Comparison of ENCODE assay signal across 9 cellular contexts in the genomic region with DNA sequence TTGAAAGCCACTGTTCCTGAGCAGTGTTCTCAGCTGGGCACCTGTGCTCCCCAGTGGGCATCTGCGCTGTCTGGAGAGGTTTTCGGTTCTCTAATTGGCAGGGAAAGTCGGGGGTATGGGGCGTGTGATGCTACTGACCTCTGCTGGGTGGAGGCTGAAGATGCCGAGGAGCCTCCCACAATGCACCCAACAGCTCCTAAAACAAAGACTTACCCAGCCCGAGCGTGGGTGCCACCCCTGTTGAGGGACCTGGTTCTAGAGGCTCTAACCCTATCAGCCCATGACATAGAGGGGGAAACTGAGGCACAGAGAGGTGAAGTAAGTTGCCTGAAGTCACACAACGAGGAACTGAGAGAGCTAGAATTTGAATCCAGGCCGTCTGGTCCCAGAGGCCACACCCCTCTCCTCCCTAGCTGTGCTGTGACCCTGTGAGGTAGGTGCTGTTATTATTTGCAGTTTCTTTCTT. TPM values are rescaled to one million over a fixed set of nuclear protein-coding genes. Genes with fewer than 3 reads are reported as not detected.
DNase-seq lines count a peak whose midpoint lies in the region; FAIRE-seq and TF ChIP-seq lines count a peak whose summit lies in the region.
"Had no signal": no experiment of that assay in that cellular context is flagged by ENCODE, and none has a peak within 500 bp of the region (broad histone marks: within the 10 kb centered on the region; RNA-seq: fewer than 3 reads in every experiment).

No MANE protein-coding gene starts in this region.

- 30% methylated on average over 7 of the region's 9 CpGs for WGBS in suprapubic skin

- H3K36me3 ChIP-seq in suprapubic skin: no peaks in the 10 kb centered on the region

- TF ChIP-seq CTCF in AG09319 (IDR thresholded peaks at IDR 0.05; ENCODE audit: low read depth, low read length) (peak; percentile 55), cardiac fibroblast (IDR thresholded peaks at IDR 0.05; ENCODE audit: low read depth, low read length) (peak; percentile 63), suprapubic skin (IDR thresholded peaks at IDR 0.05) (peak in 1 of 2 donors; percentile 39)

- TF ChIP-seq POLR2A in suprapubic skin (IDR thresholded peaks at IDR 0.05): no peak

- peaks cover under 1% of the 10 kb centered on the region for H3K4me1 ChIP-seq in suprapubic skin

- no peaks in the 10 kb centered on the region for H3K27me3 ChIP-seq in suprapubic skin

- DNase-seq in AG09319 (ENCODE audit: extremely low read depth, low read depth) (no peak), GM18507 (ENCODE audit: extremely low spot score, insufficient read length, low read depth) (no peak), NCI-H128 (lab: John Stamatoyannopoulos, UW; ENCODE audit: unreplicated experiment) (peak; percentile 19), T-helper 2 cell (peak in 3 of 5 experiments; percentile 18 to 80 (median 33)), cardiac fibroblast (ENCODE audit: low read depth in 2 of 2) (peak; percentile 49 to 63), midbrain (lab: John Stamatoyannopoulos, UW) (peak; percentile 28), suprapubic skin (ENCODE audit: low spot score in 2 of 2) (no peak), amniotic stem cell (lab: John Stamatoyannopoulos, UW) (no peak)

- H3K27ac ChIP-seq in suprapubic skin: no peak overlapping the region

- no peaks in the 10 kb centered on the region for H3K9me3 ChIP-seq in suprapubic skin

- peak; percentile 91 for FAIRE-seq in GM18507 (lab: Jason Lieb, UNC)
- FAIRE-seq: frontal cortex had no signal

- H3K4me3 ChIP-seq in cardiac fibroblast (replicated peaks in 1 of 2; ENCODE audit: low read depth in 2 of 2, low read length in 2 of 2) (no peak overlapping the region), suprapubic skin (no peak overlapping the region)

- TF ChIP-seq EP300 in suprapubic skin (IDR thresholded peaks at IDR 0.05): no peak

RNA-seq across cellular contexts. Expression of gene SPACA4, which starts 2.3 kb away (rescaled TPM):
- total RNA-seq in suprapubic skin: 1 to 10 TPM; 2.1 to 3.6 (median 2.8) TPM
- total RNA-seq: frontal cortex had no signal

RNA-seq across cellular contexts. Expression of gene FAM83E, which starts 6.0 kb away (rescaled TPM):
- total RNA-seq in suprapubic skin: 1 to 10 TPM in 2 of 4 donors, under 1 TPM in 2; 0.87 to 5.1 (median 1.1) TPM

RNA-seq across cellular contexts. Expression of gene RPL18, which starts 10.1 kb away (rescaled TPM):
- 1,000 to 10,000 TPM; 2,067 to 3,423 (median 3,271) TPM for total RNA-seq in suprapubic skin

RNA-seq across cellular contexts. Expression of gene SPHK2, which starts 10.5 kb away (rescaled TPM):
- 1 to 10 TPM; 3.9 to 9.9 (median 5.6) TPM for total RNA-seq in suprapubic skin

RNA-seq across cellular contexts. Expression of gene DBP, which starts 28.3 kb away (rescaled TPM):
- total RNA-seq in suprapubic skin: 10 to 100 TPM; 11.2 to 22.3 (median 17.8) TPM

Comparison
In these comparisons a context has a peak if more than half of its experiments do, and no peak if none do; other contexts are left out.
1. DNase-seq: peak in NCI-H128 (single experiment), T-helper 2 cell (3 of 5), cardiac fibroblast (2 of 2) and midbrain (single experiment); none in AG09319 (single experiment), GM18507 (single experiment), suprapubic skin (0 of 2) and amniotic stem cell (single experiment).